ENCODE assay signal across 8 cellular contexts in the genomic region with DNA sequence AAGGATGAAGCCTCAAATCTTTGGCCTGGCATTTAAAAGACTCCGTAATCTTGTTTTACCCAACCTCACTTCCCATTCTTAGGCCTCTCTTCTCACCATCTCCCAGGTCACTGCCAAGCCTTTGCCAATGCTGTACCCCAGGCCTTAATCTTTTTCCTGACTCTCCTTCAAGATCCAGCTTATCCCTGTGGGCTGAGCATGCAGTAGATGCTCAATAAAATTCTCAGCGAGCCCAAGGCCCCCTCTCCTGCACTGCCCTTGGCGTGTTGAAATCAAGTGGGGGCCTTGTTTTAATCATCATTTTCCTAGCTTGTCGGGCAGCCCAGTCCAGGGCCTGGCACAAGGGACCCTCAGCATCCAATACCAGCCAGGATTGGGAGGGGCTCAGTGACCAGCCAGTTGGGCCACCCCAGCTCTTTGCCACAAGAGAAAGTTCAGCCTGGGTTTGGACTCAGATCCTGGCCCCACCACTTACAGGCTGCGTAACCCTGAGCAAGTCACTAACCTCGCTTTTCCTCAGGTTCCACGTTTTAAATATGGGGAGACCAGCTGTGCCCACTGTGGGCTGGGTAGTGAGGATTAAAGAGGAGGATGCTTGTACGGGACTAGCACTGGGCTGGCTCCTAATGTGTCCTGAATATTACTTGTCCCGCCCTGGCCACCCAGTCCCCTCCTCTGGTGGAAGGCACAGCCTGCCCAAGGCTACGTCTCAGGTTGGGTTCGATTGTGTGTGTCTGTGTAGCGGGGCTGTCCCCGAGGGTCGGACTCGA. TPM values are rescaled to one million over a fixed set of nuclear protein-coding genes. Genes with fewer than 3 reads are reported as not detected.
DNase-seq lines count a peak whose midpoint lies in the region; ATAC-seq and TF ChIP-seq lines count a peak whose summit lies in the region.

No MANE protein-coding gene starts in this region.

- TF ChIP-seq CTCF in HCT116 (IDR thresholded peaks at IDR 0.05 in 2 of 3, conservative IDR thresholded peaks at IDR 0.05 in 1 of 3; ENCODE audit: borderline replicate concordance in 1 of 3, insufficient read depth in 1 of 3, low read depth in 2 of 3, low read length in 2 of 3) (no peak), stomach (IDR thresholded peaks at IDR 0.05) (no peak)

- H3K9me3 ChIP-seq in HCT116 (ENCODE audit: control insufficient read depth in 1 of 2, insufficient read depth in 1 of 2, low read depth in 1 of 2, low read length in 2 of 2) (no peaks in the 10 kb centered on the region), iPS-20b (ENCODE audit: insufficient read depth, low read depth, low read length) (no peaks in the 10 kb centered on the region), stomach (no peaks in the 10 kb centered on the region)

- peaks cover 22 to 31% of the 10 kb centered on the region in 2 experiments for H3K4me1 ChIP-seq in HCT116 (ENCODE audit: control insufficient read depth in 1 of 2, insufficient read depth in 2 of 2, low read length in 2 of 2)
- peaks cover 13% of the 10 kb centered on the region for H3K4me1 ChIP-seq in iPS-20b (ENCODE audit: insufficient read depth, low read length)
- H3K4me1 ChIP-seq in stomach: peaks cover 12 to 41% (median 32%) of the 10 kb centered on the region in 4 donors

- CTCF ChIA-PET in HCT116 (lab: Charles Lee): no interaction called here

- ATAC-seq in HCT116 (no peak), HG03432 (IDR thresholded peaks at IDR 0.05; ENCODE audit: unreplicated experiment) (no peak)

- H2AFZ ChIP-seq in HCT116 (ENCODE audit: low read depth, low read length, poor library complexity, severe bottlenecking): no peak overlapping the region

- H3K27ac ChIP-seq in HCT116 (ENCODE audit: low read depth, low read length): peak overlapping the region; percentile 98
- H3K27ac ChIP-seq in iPS-20b (ENCODE audit: low read length): peak overlapping the region; percentile 90
- peak overlapping the region; percentile 90 to 100 (median 96) for H3K27ac ChIP-seq in stomach

- peaks cover 39% of the 10 kb centered on the region for H3K79me2 ChIP-seq in HCT116 (ENCODE audit: insufficient read depth, low read length)

- peak overlapping the region; percentile 76 for H3K4me3 Mint-ChIP-seq in activated T-helper 1 cell treated with anti-CD3 and anti-CD28 coated beads, Interleukin-12 subunit alpha, Interleukin-12 subunit beta, Interleukin-2, Interleukin-4 antibody, amounts not matched to agents 30 ng/mL and 10 ng/mL and 1 ng/mL, durations not matched to agents 14 hours and 24 hours and 36 hours

- H3K27ac Mint-ChIP-seq in activated T-helper 1 cell treated with anti-CD3 and anti-CD28 coated beads, Interleukin-12 subunit alpha, Interleukin-12 subunit beta, Interleukin-2, Interleukin-4 antibody, amounts not matched to agents 30 ng/mL and 10 ng/mL and 1 ng/mL, durations not matched to agents 14 hours and 24 hours and 36 hours: peak overlapping the region; percentile 88

- H3K36me3 Mint-ChIP-seq in activated T-helper 1 cell treated with anti-CD3 and anti-CD28 coated beads, Interleukin-12 subunit alpha, Interleukin-12 subunit beta, Interleukin-2, Interleukin-4 antibody, amounts not matched to agents 30 ng/mL and 10 ng/mL and 1 ng/mL, durations not matched to agents 14 hours and 24 hours and 36 hours (ENCODE audit: low read depth): peaks cover 12% of the 10 kb centered on the region

- H3K4me1 Mint-ChIP-seq in activated T-helper 1 cell treated with anti-CD3 and anti-CD28 coated beads, Interleukin-12 subunit alpha, Interleukin-12 subunit beta, Interleukin-2, Interleukin-4 antibody, amounts not matched to agents 30 ng/mL and 10 ng/mL and 1 ng/mL, durations not matched to agents 14 hours and 24 hours and 36 hours (ENCODE audit: low read depth): peaks cover 21% of the 10 kb centered on the region

- no peaks in the 10 kb centered on the region for H3K9me3 Mint-ChIP-seq in activated T-helper 1 cell treated with anti-CD3 and anti-CD28 coated beads, Interleukin-12 subunit alpha, Interleukin-12 subunit beta, Interleukin-2, Interleukin-4 antibody, amounts not matched to agents 30 ng/mL and 10 ng/mL and 1 ng/mL, durations not matched to agents 14 hours and 24 hours and 36 hours

- TF ChIP-seq EP300 in stomach (IDR thresholded peaks at IDR 0.05): no peak

- intact Hi-C loops in HCT116 (cut with micrococcal nuclease): loop anchor here (10.0 kb wide), 1 partner anchor 119 kb away; no protein-coding TSS in a partner anchor
- intact Hi-C loops in activated T-helper 1 cell treated with anti-CD3 and anti-CD28 coated beads, Interleukin-12 subunit alpha, Interleukin-12 subunit beta, Interleukin-2, Interleukin-4 antibody, amounts not matched to agents 30 ng/mL and 10 ng/mL and 1 ng/mL, durations not matched to agents 14 hours and 24 hours and 36 hours (cut with micrococcal nuclease): loop anchor here (10.0 kb wide), 1 partner anchor 859 kb away; a partner anchor contains a TSS
- intact Hi-C loops in stomach (cut with DNase I; ENCODE audit: low total_unique reads): no loop called here

- POLR2A ChIA-PET in HCT116 (lab: Charles Lee): no interaction called here

- BruUV-seq in HCT116 (replicated peaks; lab: Mats Ljungman, UMichigan): TSS peak; percentile 97

- peaks cover 12 to 19% of the 10 kb centered on the region in 2 experiments; a peak in 3 of 4 replicates for H3K36me3 ChIP-seq in HCT116 (ENCODE audit: control insufficient read depth in 1 of 2, insufficient read depth in 2 of 2, low read length in 2 of 2)
- peaks cover 23% of the 10 kb centered on the region for H3K36me3 ChIP-seq in iPS-20b (ENCODE audit: insufficient read depth, low read depth, low read length)
- peaks cover 5 to 11% (median 8%) of the 10 kb centered on the region in 4 donors for H3K36me3 ChIP-seq in stomach

- RAD21 ChIA-PET in HCT116 (lab: Charles Lee; ENCODE audit: low non-redundant PET in 1 of 2, low total read pairs in 2 of 2, uncharacterized antibody in 2 of 2, unreplicated experiment in 2 of 2): interaction anchor here in 1 of 2 experiments (0.6 kb wide), 1 partner anchor 101 kb away, joined by 3 read pairs; no protein-coding TSS in a partner anchor

- WGBS in stomach, 5 donors: 41 to 81% (median 44%) methylated on average over 8 to 15 of the region's 15 CpGs

- H4K20me1 ChIP-seq in HCT116 (ENCODE audit: insufficient read depth): peaks cover 5% of the 10 kb centered on the region; the same call in 1 of the 2 replicates

- H3K27me3 ChIP-seq in HCT116 (ENCODE audit: insufficient read depth, low read length) (no peaks in the 10 kb centered on the region), iPS-20b (ENCODE audit: insufficient read depth, low read length) (no peaks in the 10 kb centered on the region), stomach (no peaks in the 10 kb centered on the region)

- H3K27me3 Mint-ChIP-seq in activated T-helper 1 cell treated with anti-CD3 and anti-CD28 coated beads, Interleukin-12 subunit alpha, Interleukin-12 subunit beta, Interleukin-2, Interleukin-4 antibody, amounts not matched to agents 30 ng/mL and 10 ng/mL and 1 ng/mL, durations not matched to agents 14 hours and 24 hours and 36 hours (ENCODE audit: insufficient read depth): no peaks in the 10 kb centered on the region

- peak overlapping the region; percentile 26 to 87 for H3K4me3 ChIP-seq in HCT116 (replicated peaks in 1 of 2; ENCODE audit: low read depth in 1 of 2, low read length in 2 of 2)
- H3K4me3 ChIP-seq in iPS-20b (ENCODE audit: low read length): peak overlapping the region; percentile 74
- peak overlapping the region; percentile 76 to 99 (median 87) for H3K4me3 ChIP-seq in stomach

- no peaks in the 10 kb centered on the region for H3K9me2 ChIP-seq in HCT116 (ENCODE audit: insufficient read depth)

- peak overlapping the region; percentile 83 for H3K4me2 ChIP-seq in HCT116 (ENCODE audit: low read length)

- H3K9ac ChIP-seq in HCT116 (ENCODE audit: low read length) (peak overlapping the region; percentile 72), iPS-20b (ENCODE audit: low read depth, low read length) (peak overlapping the region; percentile 91)

- TF ChIP-seq RAD21 in HCT116 (IDR thresholded peaks at IDR 0.05; ENCODE audit: low read depth): no peak

- peak; percentile 58 for TF ChIP-seq POLR2A in HCT116 (IDR thresholded peaks at IDR 0.05; ENCODE audit: borderline replicate concordance, extremely low read depth, insufficient read depth, insufficient read length)
- no peak for TF ChIP-seq POLR2A in stomach (IDR thresholded peaks at IDR 0.05)

- DNase-seq in HCT116 (ENCODE audit: low read depth, low spot score) (no peak), stomach (no peak), occipital lobe (lab: John Stamatoyannopoulos, UW) (no peak), DMS79 (lab: John Stamatoyannopoulos, UW) (no peak)
- DNase-seq in activated T-helper 1 cell treated with anti-CD3 and anti-CD28 coated beads, Interleukin-12 subunit alpha, Interleukin-12 subunit beta, Interleukin-2, Interleukin-4 antibody, amounts not matched to agents 30 ng/mL and 10 ng/mL and 1 ng/mL, durations not matched to agents 14 hours and 24 hours and 36 hours (ENCODE audit: low spot score): no peak
- no peak for DNase-seq in NK-92 treated with Interleukin-12 subunit alpha and Interleukin-12 subunit beta, amount 100 ng/mL, for 24 hours (lab: John Stamatoyannopoulos, UW)

TF ChIP-seq in HCT116, 20 proteins besides CTCF, POLR2A, EP300 and RAD21:
- no peak for TF ChIP-seq CBX3 (IDR thresholded peaks at IDR 0.05; ENCODE audit: low read depth)
- TF ChIP-seq, protein P1, sequence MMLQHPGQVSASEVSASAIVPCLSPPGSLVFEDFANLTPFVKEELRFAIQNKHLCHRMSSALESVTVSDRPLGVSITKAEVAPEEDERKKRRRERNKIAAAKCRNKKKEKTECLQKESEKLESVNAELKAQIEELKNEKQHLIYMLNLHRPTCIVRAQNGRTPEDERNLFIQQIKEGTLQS (IDR thresholded peaks at IDR 0.05): no peak
- TF ChIP-seq POLR2AphosphoS5 (IDR thresholded peaks at IDR 0.05; ENCODE audit: low read depth, low read length): peak; percentile 64; the same call in 1 of the 2 replicates

RNA-seq across cellular contexts. Expression of a gene that starts 0.9 kb away (rescaled TPM):
- total RNA-seq in HCT116 (2021; ENCODE audit: unreplicated experiment): 140 TPM
- polyA plus RNA-seq in HCT116 (2012): 92.5 and 105 TPM in 2 replicates
- total RNA-seq in activated T-helper 1 cell treated with anti-CD3 and anti-CD28 coated beads, Interleukin-12 subunit alpha, Interleukin-12 subunit beta, Interleukin-2, Interleukin-4 antibody, amounts not matched to agents 30 ng/mL and 10 ng/mL and 1 ng/mL, durations not matched to agents 14 hours and 24 hours and 36 hours: 128 and 139 TPM in 2 replicates
- total RNA-seq in stomach: 100 to 1,000 TPM in 1 of 5 donors, 10 to 100 TPM in 4; 20.5 to 284 (median 81.1) TPM
- polyA plus RNA-seq in stomach: 100 to 1,000 TPM in 2 of 3 donors, 10 to 100 TPM in 1; 60.9 to 156 (median 110) TPM
- total RNA-seq in occipital lobe: 218 TPM
